Comparison of ENCODE assay signal across 12 cellular contexts in the genomic region with DNA sequence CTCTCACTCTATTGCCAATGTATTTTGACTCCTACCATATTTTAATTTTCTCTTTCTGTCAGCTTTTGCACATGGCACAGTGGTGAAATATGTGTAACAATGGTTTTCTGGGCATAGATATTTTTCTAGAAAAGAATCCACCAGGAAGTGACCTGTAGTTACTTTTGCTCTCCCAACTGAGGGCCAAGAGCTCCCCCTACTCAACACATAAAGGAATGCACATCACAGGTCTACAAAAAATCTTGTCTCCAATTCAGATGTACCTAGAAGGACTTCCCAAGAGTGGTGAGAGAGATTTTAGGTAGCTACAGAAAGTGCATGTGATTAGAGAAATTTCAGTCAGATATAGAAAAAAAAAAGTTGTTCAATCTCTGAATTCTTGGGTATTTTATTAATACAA. TPM values are rescaled to one million over a fixed set of nuclear protein-coding genes. Genes with fewer than 3 reads are reported as not detected.
DNase-seq lines count a peak whose midpoint lies in the region; TF ChIP-seq lines count a peak whose summit lies in the region.
"Had no signal": no experiment of that assay in that cellular context is flagged by ENCODE, and none has a peak within 500 bp of the region (broad histone marks: within the 10 kb centered on the region; RNA-seq: fewer than 3 reads in every experiment).

No MANE protein-coding gene starts in this region.

- no peak overlapping the region for H3K23ac ChIP-seq in trophoblast cell (ENCODE audit: low read length)

- H3K9me3 ChIP-seq in liver (ENCODE audit: control insufficient read depth in 4 of 4, low read length in 3 of 4), result no peaks in the 10 kb centered on the region
- no peaks in the 10 kb centered on the region for H3K9me3 ChIP-seq in trophoblast cell (ENCODE audit: insufficient read depth, low read depth, low read length)
- H3K9me3 ChIP-seq: neutrophil had no signal

- H3K4me1 ChIP-seq in KMS-11 (ENCODE audit: low read depth, poor library complexity, severe bottlenecking), result no peaks in the 10 kb centered on the region
- no peaks in the 10 kb centered on the region for H3K4me1 ChIP-seq in liver (ENCODE audit: control insufficient read depth in 4 of 4, insufficient read depth in 4 of 4, low read length in 3 of 4)
- H3K4me1 ChIP-seq in trophoblast cell (ENCODE audit: control insufficient read depth in 1 of 2, insufficient read depth in 2 of 2, low read length in 2 of 2), result no peaks in the 10 kb centered on the region

- no peaks in the 10 kb centered on the region for H3K79me1 ChIP-seq in trophoblast cell (ENCODE audit: low read length)

- H3K79me2 ChIP-seq in KMS-11 (ENCODE audit: insufficient read depth, low read depth) (no peaks in the 10 kb centered on the region), trophoblast cell (ENCODE audit: control insufficient read depth, insufficient read depth, low read length, poor library complexity) (no peaks in the 10 kb centered on the region)

- H3K14ac ChIP-seq in trophoblast cell (ENCODE audit: low read length), result no peak overlapping the region

- H4K91ac ChIP-seq in trophoblast cell (ENCODE audit: low read depth, low read length), result no peak overlapping the region

- no peak for TF ChIP-seq RAD21 in liver (IDR thresholded peaks at IDR 0.05)

- H3K18ac ChIP-seq in trophoblast cell (ENCODE audit: low read length), result no peak overlapping the region

- H3K27me3 ChIP-seq in KMS-11 (ENCODE audit: insufficient read depth, low read depth) (no peaks in the 10 kb centered on the region), liver (ENCODE audit: control insufficient read depth in 4 of 4, insufficient read depth in 4 of 4, low read length in 3 of 4) (no peaks in the 10 kb centered on the region), trophoblast cell (ENCODE audit: insufficient read depth, low read length) (no peaks in the 10 kb centered on the region)
- H3K27me3 ChIP-seq: neutrophil had no signal

- DNase-seq in SKM-1 (lab: John Stamatoyannopoulos, UW; ENCODE audit: unreplicated experiment) (peak; percentile 23), A172 (ENCODE audit: low spot score) (no peak), trophoblast cell (no peak), epidermal melanocyte (ENCODE audit: insufficient read length, low spot score) (no peak), globus pallidus (ENCODE audit: low spot score) (no peak)
- DNase-seq: activated naive CD8-positive, alpha-beta T cell treated with anti-CD3 and anti-CD28 coated beads, Interleukin-2, amount 10 ng/mL, durations not matched to agents 7 days and 5 days; glutamatergic neuron; T-helper 1 cell had no signal

- no peak overlapping the region for H2BK120ac ChIP-seq in trophoblast cell (ENCODE audit: insufficient read depth, low read length, poor library complexity)

- no peak overlapping the region for H4K8ac ChIP-seq in trophoblast cell (ENCODE audit: low read depth, low read length)

- H3K9ac ChIP-seq in KMS-11 (no peak overlapping the region), liver (ENCODE audit: low read depth in 1 of 2, low read length in 2 of 2) (no peak overlapping the region), trophoblast cell (ENCODE audit: low read length) (no peak overlapping the region)

- no peaks in the 10 kb centered on the region for H3K36me3 ChIP-seq in KMS-11 (ENCODE audit: insufficient read depth)
- no peaks in the 10 kb centered on the region for H3K36me3 ChIP-seq in liver (ENCODE audit: control insufficient read depth in 4 of 4, insufficient read depth in 3 of 4, low read depth in 1 of 4, low read length in 3 of 4)
- no peaks in the 10 kb centered on the region for H3K36me3 ChIP-seq in trophoblast cell (ENCODE audit: control insufficient read depth in 1 of 2, insufficient read depth in 2 of 2, low read length in 2 of 2)
- H3K36me3 ChIP-seq: neutrophil had no signal

- no peak overlapping the region for H3K27ac ChIP-seq in KMS-11
- no peak overlapping the region for H3K27ac ChIP-seq in liver (ENCODE audit: low read depth in 1 of 2, low read length in 2 of 2)
- H3K27ac ChIP-seq in trophoblast cell (ENCODE audit: low read depth, low read length), result no peak overlapping the region
- H3K27ac ChIP-seq: neutrophil had no signal

- no peak overlapping the region for H3K4me2 ChIP-seq in KMS-11
- H3K4me2 ChIP-seq in trophoblast cell (ENCODE audit: low read length), result no peak overlapping the region

- H2BK12ac ChIP-seq in trophoblast cell (ENCODE audit: low read length), result no peak overlapping the region

- H2AFZ ChIP-seq in KMS-11 (ENCODE audit: low read depth) (no peak overlapping the region), trophoblast cell (ENCODE audit: insufficient read depth, low read length, poor library complexity) (no peak overlapping the region)

- H3K4ac ChIP-seq in trophoblast cell (ENCODE audit: low read depth, low read length), result no peak overlapping the region

- H2BK5ac ChIP-seq in trophoblast cell (ENCODE audit: low read depth, low read length, poor library complexity), result no peak overlapping the region

- no peak overlapping the region for H2AK5ac ChIP-seq in trophoblast cell (ENCODE audit: low read length)

- TF ChIP-seq CTCF in GM12873 (IDR thresholded peaks at IDR 0.05; ENCODE audit: insufficient read depth, low read depth, low read length, missing control alignments) (peak; percentile 32), KMS-11 (conservative IDR thresholded peaks at IDR 0.05; ENCODE audit: low read depth, low read length) (peak; percentile 55), liver (IDR thresholded peaks at IDR 0.05; ENCODE audit: low read depth, low read length, missing input control) (peak; percentile 8)

- H3K4me3 ChIP-seq in KMS-11 (IDR thresholded peaks at IDR 0.05; ENCODE audit: insufficient read depth, low read depth, low read length) (no peak overlapping the region), liver (ENCODE audit: low read depth in 1 of 3, low read length in 3 of 3) (no peak overlapping the region), trophoblast cell (ENCODE audit: low read depth, low read length) (no peak overlapping the region)

- H4K12ac ChIP-seq in trophoblast cell (ENCODE audit: low read depth, low read length), result no peak overlapping the region

- no peaks in the 10 kb centered on the region for H4K20me1 ChIP-seq in KMS-11 (ENCODE audit: insufficient read depth)

TF ChIP-seq in liver, 16 proteins besides CTCF, POLR2A, EP300 and RAD21 (continues in another document):
- TF ChIP-seq, protein P1, sequence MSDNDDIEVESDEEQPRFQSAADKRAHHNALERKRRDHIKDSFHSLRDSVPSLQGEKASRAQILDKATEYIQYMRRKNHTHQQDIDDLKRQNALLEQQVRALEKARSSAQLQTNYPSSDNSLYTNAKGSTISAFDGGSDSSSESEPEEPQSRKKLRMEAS (IDR thresholded peaks at IDR 0.05), result no peak
- no peak for TF ChIP-seq SP1 (IDR thresholded peaks at IDR 0.05)
- TF ChIP-seq TAF1 (conservative IDR thresholded peaks at IDR 0.05), result no peak
- TF ChIP-seq YY1 (IDR thresholded peaks at IDR 0.05), result no peak
- no peak for TF ChIP-seq NR2F2 (IDR thresholded peaks at IDR 0.05)
- TF ChIP-seq JUND (IDR thresholded peaks at IDR 0.05), result no peak
- TF ChIP-seq RXRA (IDR thresholded peaks at IDR 0.05), result no peak
- TF ChIP-seq EGR1 (IDR thresholded peaks at IDR 0.05; ENCODE audit: low read depth in 2 of 2), result no peak
- TF ChIP-seq HNF4A (conservative IDR thresholded peaks at IDR 0.05), result no peak
- TF ChIP-seq GABPA (IDR thresholded peaks at IDR 0.05 in 1 of 2, conservative IDR thresholded peaks at IDR 0.05 in 1 of 2), result no peak
- no peak for TF ChIP-seq FOXA1 (IDR thresholded peaks at IDR 0.05)
- TF ChIP-seq, protein P2, sequence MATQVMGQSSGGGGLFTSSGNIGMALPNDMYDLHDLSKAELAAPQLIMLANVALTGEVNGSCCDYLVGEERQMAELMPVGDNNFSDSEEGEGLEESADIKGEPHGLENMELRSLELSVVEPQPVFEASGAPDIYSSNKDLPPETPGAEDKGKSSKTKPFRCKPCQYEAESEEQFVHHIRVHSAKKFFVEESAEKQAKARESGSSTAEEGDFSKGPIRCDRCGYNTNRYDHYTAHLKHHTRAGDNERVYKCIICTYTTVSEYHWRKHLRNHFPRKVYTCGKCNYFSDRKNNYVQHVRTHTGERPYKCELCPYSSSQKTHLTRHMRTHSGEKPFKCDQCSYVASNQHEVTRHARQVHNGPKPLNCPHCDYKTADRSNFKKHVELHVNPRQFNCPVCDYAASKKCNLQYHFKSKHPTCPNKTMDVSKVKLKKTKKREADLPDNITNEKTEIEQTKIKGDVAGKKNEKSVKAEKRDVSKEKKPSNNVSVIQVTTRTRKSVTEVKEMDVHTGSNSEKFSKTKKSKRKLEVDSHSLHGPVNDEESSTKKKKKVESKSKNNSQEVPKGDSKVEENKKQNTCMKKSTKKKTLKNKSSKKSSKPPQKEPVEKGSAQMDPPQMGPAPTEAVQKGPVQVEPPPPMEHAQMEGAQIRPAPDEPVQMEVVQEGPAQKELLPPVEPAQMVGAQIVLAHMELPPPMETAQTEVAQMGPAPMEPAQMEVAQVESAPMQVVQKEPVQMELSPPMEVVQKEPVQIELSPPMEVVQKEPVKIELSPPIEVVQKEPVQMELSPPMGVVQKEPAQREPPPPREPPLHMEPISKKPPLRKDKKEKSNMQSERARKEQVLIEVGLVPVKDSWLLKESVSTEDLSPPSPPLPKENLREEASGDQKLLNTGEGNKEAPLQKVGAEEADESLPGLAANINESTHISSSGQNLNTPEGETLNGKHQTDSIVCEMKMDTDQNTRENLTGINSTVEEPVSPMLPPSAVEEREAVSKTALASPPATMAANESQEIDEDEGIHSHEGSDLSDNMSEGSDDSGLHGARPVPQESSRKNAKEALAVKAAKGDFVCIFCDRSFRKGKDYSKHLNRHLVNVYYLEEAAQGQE (IDR thresholded peaks at IDR 0.05), result no peak

RNA-seq across cellular contexts. Expression of a gene that starts 15.6 kb away (rescaled TPM):
- total RNA-seq in liver, result 1 to 10 TPM in 1 of 2 donors, under 1 TPM in 1; 0.42 to 8.6 TPM
- polyA plus RNA-seq in liver, result 1 to 10 TPM in 1 of 2 donors, not detected in 1; 1.9 TPM
- total RNA-seq in A172 (2014; rRNA removed; shearing (Covaris generic)), result not detected in 2 replicates
- polyA plus RNA-seq in trophoblast cell (2013), result not detected in 2 replicates
- total RNA-seq: activated naive CD8-positive, alpha-beta T cell treated with anti-CD3 and anti-CD28 coated beads, Interleukin-2, amount 10 ng/mL, durations not matched to agents 7 days and 5 days had no signal

RNA-seq across cellular contexts. Expression of a gene that starts 53.1 kb away (rescaled TPM):
- total RNA-seq in liver, result under 1 TPM in 1 of 2 donors, not detected in 1; 0.75 TPM
- under 1 TPM; 0.20 to 0.57 TPM for polyA plus RNA-seq in liver
- not detected in 2 replicates for total RNA-seq in A172 (2014; rRNA removed; shearing (Covaris generic))
- not detected in 2 replicates for polyA plus RNA-seq in trophoblast cell (2013)
- total RNA-seq: activated naive CD8-positive, alpha-beta T cell treated with anti-CD3 and anti-CD28 coated beads, Interleukin-2, amount 10 ng/mL, durations not matched to agents 7 days and 5 days had no signal
